In genomic region chr13:32300920-32301319, GRCh38 we compare ENCODE assay signal across 1 cellular context.
TF ChIP-seq lines count a peak whose summit lies in the region.

No MANE protein-coding gene starts in this region.

TF ChIP-seq in GM12878, 131 proteins besides CTCF, POLR2A, EP300 and RAD21:
- no peak for TF ChIP-seq SIX5 (IDR thresholded peaks at IDR 0.05; ENCODE audit: low read depth, low read length, severe bottlenecking)
- TF ChIP-seq SREBF2 (IDR thresholded peaks at IDR 0.05; ENCODE audit: low read length), result no peak
- TF ChIP-seq, protein P1, sequence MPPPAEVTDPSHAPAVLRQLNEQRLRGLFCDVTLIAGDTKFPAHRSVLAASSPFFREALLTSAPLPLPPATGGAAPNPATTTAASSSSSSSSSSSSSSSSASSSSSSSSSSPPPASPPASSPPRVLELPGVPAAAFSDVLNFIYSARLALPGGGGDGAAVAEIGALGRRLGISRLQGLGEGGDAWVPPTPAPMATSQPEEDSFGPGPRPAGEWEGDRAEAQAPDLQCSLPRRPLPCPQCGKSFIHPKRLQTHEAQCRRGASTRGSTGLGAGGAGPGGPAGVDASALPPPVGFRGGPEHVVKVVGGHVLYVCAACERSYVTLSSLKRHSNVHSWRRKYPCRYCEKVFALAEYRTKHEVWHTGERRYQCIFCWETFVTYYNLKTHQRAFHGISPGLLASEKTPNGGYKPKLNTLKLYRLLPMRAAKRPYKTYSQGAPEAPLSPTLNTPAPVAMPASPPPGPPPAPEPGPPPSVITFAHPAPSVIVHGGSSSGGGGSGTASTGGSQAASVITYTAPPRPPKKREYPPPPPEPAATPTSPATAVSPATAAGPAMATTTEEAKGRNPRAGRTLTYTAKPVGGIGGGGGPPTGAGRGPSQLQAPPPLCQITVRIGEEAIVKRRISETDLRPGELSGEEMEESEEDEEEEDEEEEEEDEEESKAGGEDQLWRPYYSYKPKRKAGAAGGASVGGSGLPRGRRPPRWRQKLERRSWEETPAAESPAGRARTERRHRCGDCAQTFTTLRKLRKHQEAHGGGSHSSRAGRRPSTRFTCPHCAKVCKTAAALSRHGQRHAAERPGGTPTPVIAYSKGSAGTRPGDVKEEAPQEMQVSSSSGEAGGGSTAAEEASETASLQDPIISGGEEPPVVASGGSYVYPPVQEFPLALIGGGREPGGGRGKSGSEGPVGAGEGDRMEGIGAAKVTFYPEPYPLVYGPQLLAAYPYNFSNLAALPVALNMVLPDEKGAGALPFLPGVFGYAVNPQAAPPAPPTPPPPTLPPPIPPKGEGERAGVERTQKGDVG (CRISPR knock-in tag; IDR thresholded peaks at IDR 0.05), result no peak
- no peak for TF ChIP-seq CHD1 (IDR thresholded peaks at IDR 0.05; ENCODE audit: low read depth, low read length)
- TF ChIP-seq ATF2 (IDR thresholded peaks at IDR 0.05; ENCODE audit: low read length), result no peak
- no peak for TF ChIP-seq EED (IDR thresholded peaks at IDR 0.05; ENCODE audit: low read depth)
- TF ChIP-seq TCF7 (IDR thresholded peaks at IDR 0.05; ENCODE audit: borderline replicate concordance), result no peak
- TF ChIP-seq SMAD1 (IDR thresholded peaks at IDR 0.05; ENCODE audit: low read depth, partially characterized antibody), result no peak
- no peak for TF ChIP-seq CBX5 (IDR thresholded peaks at IDR 0.05; ENCODE audit: low read depth)
- TF ChIP-seq BCLAF1 (IDR thresholded peaks at IDR 0.05), result no peak
- no peak for TF ChIP-seq HDAC6 (IDR thresholded peaks at IDR 0.05; ENCODE audit: unreplicated experiment)
- no peak for TF ChIP-seq NKRF (conservative IDR thresholded peaks at IDR 0.05)
- no peak for TF ChIP-seq SP1 (IDR thresholded peaks at IDR 0.05; ENCODE audit: low read depth, low read length)
- TF ChIP-seq FOXM1 (IDR thresholded peaks at IDR 0.05; ENCODE audit: low read depth, low read length), result no peak
- TF ChIP-seq RB1 (IDR thresholded peaks at IDR 0.05; ENCODE audit: borderline replicate concordance), result no peak
- TF ChIP-seq LARP7 (IDR thresholded peaks at IDR 0.05), result no peak
- TF ChIP-seq RELA (IDR thresholded peaks at IDR 0.05; ENCODE audit: borderline replicate concordance, partially characterized antibody), result no peak
- no peak for TF ChIP-seq HDGF (IDR thresholded peaks at IDR 0.05)
- TF ChIP-seq SMC3 (IDR thresholded peaks at IDR 0.05; ENCODE audit: borderline replicate concordance, low read length), result no peak
